Comparison of ENCODE assay signal across 8 cellular contexts in the genomic region with DNA sequence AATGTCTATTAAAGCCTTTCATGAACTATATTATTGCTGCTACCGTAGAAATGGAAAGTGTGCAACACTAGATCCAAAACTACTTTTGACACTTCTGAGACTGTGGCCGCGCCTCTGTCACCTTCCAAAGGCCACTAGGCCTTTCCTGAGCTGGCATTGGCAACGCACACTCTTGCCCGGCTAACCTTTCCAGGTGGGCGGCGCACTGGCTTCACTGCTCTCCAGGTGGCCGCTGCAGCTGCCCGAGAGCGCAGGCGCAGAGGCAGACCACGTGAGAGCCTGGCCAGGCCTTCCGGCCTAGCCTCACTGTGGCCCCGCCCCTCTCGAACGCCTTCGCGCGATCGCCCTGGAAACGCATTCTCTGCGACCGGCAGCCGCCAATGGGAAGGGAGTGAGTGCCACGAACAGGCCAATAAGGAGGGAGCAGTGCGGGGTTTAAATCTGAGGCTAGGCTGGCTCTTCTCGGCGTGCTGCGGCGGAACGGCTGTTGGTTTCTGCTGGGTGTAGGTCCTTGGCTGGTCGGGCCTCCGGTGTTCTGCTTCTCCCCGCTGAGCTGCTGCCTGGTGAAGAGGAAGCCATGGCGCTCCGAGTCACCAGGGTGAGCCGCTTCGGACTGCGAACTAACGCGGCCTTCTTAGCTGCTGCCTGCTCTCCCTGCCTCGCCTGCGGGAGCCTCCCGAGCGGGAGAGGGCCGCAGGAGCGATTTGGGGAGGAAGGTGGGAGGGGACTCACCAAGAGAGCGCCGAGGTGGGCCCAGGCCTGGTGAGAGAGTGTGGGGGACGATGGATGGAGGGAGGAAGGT. TPM values are rescaled to one million over a fixed set of nuclear protein-coding genes. Genes with fewer than 3 reads are reported as not detected.
A peak's percentile ranks its signal among the peaks of the same experiment; 100 is the strongest.
DNase-seq lines count a peak whose midpoint lies in the region; ATAC-seq and TF ChIP-seq lines count a peak whose summit lies in the region.

Gene CCNB1, plus strand, starts transcription at position 465 of the 802 bp plus-strand sequence. Its CDS starts 113 bp downstream, at position 578.

- no peak for TF ChIP-seq EP300 in gastroesophageal sphincter (IDR thresholded peaks at IDR 0.05)

- H3K36me3 Mint-ChIP-seq in activated naive CD4-positive, alpha-beta T cell treated with anti-CD3 and anti-CD28 coated beads for 36 hours (ENCODE audit: low read depth), result peaks cover 35% of the 10 kb centered on the region

- TF ChIP-seq POLR2A in gastroesophageal sphincter (IDR thresholded peaks at IDR 0.05), result no peak

- H3K9ac ChIP-seq in SK-N-MC (ENCODE audit: insufficient read length), result peak within 1 kb of the TSS; percentile 95

- H3K36me3 ChIP-seq in SK-N-MC (ENCODE audit: insufficient read depth, low read length) (peaks cover 42% of the 10 kb centered on the region), gastroesophageal sphincter (peaks cover 0 to under 1% of the 10 kb centered on the region in 2 donors)

- peaks cover 0 to 18% (median 5%) of the 10 kb centered on the region in 3 donors for H3K4me1 ChIP-seq in gastroesophageal sphincter

- peak within 1 kb of the TSS; percentile 82 for H3K4me3 ChIP-seq in GM08714 (ENCODE audit: low read length)
- H3K4me3 ChIP-seq in SK-N-MC, result peak within 1 kb of the TSS; percentile 99
- peak within 1 kb of the TSS; percentile 45 to 74 for H3K4me3 ChIP-seq in gastroesophageal sphincter

- H3K27ac ChIP-seq in SK-N-MC, result peak within 1 kb of the TSS; percentile 91
- peak within 1 kb of the TSS in 3 of 4 donors; percentile 50 to 73 (median 63) for H3K27ac ChIP-seq in gastroesophageal sphincter

- H3K4me3 Mint-ChIP-seq in activated naive CD4-positive, alpha-beta T cell treated with anti-CD3 and anti-CD28 coated beads for 36 hours, result peak within 1 kb of the TSS; percentile 95

- 8 to 23% methylated on average over 3 to 5 of the region's 50 CpGs for WGBS in gastroesophageal sphincter (ENCODE audit: low coverage in 1 of 2), 2 donors

- H3K9me3 ChIP-seq in SK-N-MC (ENCODE audit: low read depth, low read length) (no peaks in the 10 kb centered on the region), gastroesophageal sphincter (no peaks in the 10 kb centered on the region)

- H3K9me3 Mint-ChIP-seq in activated naive CD4-positive, alpha-beta T cell treated with anti-CD3 and anti-CD28 coated beads for 36 hours, result no peaks in the 10 kb centered on the region

- ATAC-seq in HG02588 (IDR thresholded peaks at IDR 0.05; ENCODE audit: unreplicated experiment), result peak; percentile 99
- ATAC-seq in gastroesophageal sphincter, result peak; percentile 100

- peaks cover 20% of the 10 kb centered on the region for H3K4me1 Mint-ChIP-seq in activated naive CD4-positive, alpha-beta T cell treated with anti-CD3 and anti-CD28 coated beads for 36 hours (ENCODE audit: low read depth)

- H3K27me3 Mint-ChIP-seq in activated naive CD4-positive, alpha-beta T cell treated with anti-CD3 and anti-CD28 coated beads for 36 hours (ENCODE audit: low read depth), result no peaks in the 10 kb centered on the region

- intact Hi-C loops in activated naive CD4-positive, alpha-beta T cell treated with anti-CD3 and anti-CD28 coated beads for 36 hours (cut with micrococcal nuclease), result loop anchor here (1.0 to 2.0 kb wide), 7 partner anchors 22 to 202 kb away; partner anchors contain the start of genes AK6, CDK7, CENPH and RAD17

- DNase-seq in NCI-H1048 (lab: John Stamatoyannopoulos, UW), result peak; percentile 97
- peak; percentile 69 for DNase-seq in SK-N-MC (ENCODE audit: low read depth, low spot score)
- DNase-seq in activated naive CD4-positive, alpha-beta T cell treated with anti-CD3 and anti-CD28 coated beads for 36 hours, result peak; percentile 99
- peak; percentile 84 for DNase-seq in non-pigmented ciliary epithelial cell (ENCODE audit: low read depth)
- DNase-seq in superior temporal gyrus (ENCODE audit: extremely low spot score), result peak; percentile 98

- no peaks in the 10 kb centered on the region for H3K27me3 ChIP-seq in gastroesophageal sphincter

- CTCF ChIA-PET in activated naive CD4-positive, alpha-beta T cell treated with anti-CD3 and anti-CD28 coated beads for 36 hours (lab: Charles Lee), result interaction anchor here (0.6 to 1.0 kb wide), 3 partner anchors 12 to 73 kb away, joined by 3 to 6 read pairs (median 4); partner anchors contain the start of gene SLC30A5

- peak in 1 of 4 experiments; percentile 39 for TF ChIP-seq CTCF in gastroesophageal sphincter (IDR thresholded peaks at IDR 0.05)

- peak within 1 kb of the TSS; percentile 87 for H3K27ac Mint-ChIP-seq in activated naive CD4-positive, alpha-beta T cell treated with anti-CD3 and anti-CD28 coated beads for 36 hours

RNA-seq across cellular contexts. Expression of gene CCNB1, which starts in this region (rescaled TPM):
- 100 to 1,000 TPM; 209 to 211 TPM for total RNA-seq in activated naive CD4-positive, alpha-beta T cell treated with anti-CD3 and anti-CD28 coated beads for 36 hours
- total RNA-seq in gastroesophageal sphincter, result 1 to 10 TPM; 3.0 to 5.8 (median 4.1) TPM

Comparison
In these comparisons a context has a peak if more than half of its experiments do, and no peak if none do; other contexts are left out.
1. Peak in every context shown above with its lines: DNase-seq, ATAC-seq, H3K4me3 ChIP-seq and H3K27ac ChIP-seq.
2. RNA of gene CCNB1 (total RNA-seq): 209 to 211 TPM in activated naive CD4-positive, alpha-beta T cell treated with anti-CD3 and anti-CD28 coated beads for 36 hours; 3.0 to 5.8 TPM in gastroesophageal sphincter; every median in the first group is over 10 times any median in the second.